In genomic region chr1:8866792-8867415, GRCh38 we compare ENCODE assay signal across 12 cellular contexts. TPM values are rescaled to one million over a fixed set of nuclear protein-coding genes. Genes with fewer than 3 reads are reported as not detected.
DNase-seq lines count a peak whose midpoint lies in the region; ATAC-seq and TF ChIP-seq lines count a peak whose summit lies in the region.
"Had no signal": no experiment of that assay in that cellular context is flagged by ENCODE, and none has a peak within 500 bp of the region (broad histone marks: within the 10 kb centered on the region; RNA-seq: fewer than 3 reads in every experiment).

No MANE protein-coding gene starts in this region.

- no peak for DNase-seq in activated naive CD4-positive, alpha-beta T cell treated with anti-CD3 and anti-CD28 coated beads, Interleukin-2, amount 50 U/mL, for 16 hours
- DNase-seq in IMR-90: no peak
- DNase-seq in activated naive CD8-positive, alpha-beta T cell treated with anti-CD3 and anti-CD28 coated beads, Interleukin-2, amount 10 ng/mL, durations not matched to agents 7 days and 5 days: no peak
- DNase-seq in stimulated activated CD4-positive, alpha-beta T cell treated with anti-CD3 and anti-CD28 coated beads, Interleukin-4, amount 100 ng/mL, for 24 hours: peak; percentile 48
- DNase-seq in NK-92 (lab: John Stamatoyannopoulos, UW; ENCODE audit: unreplicated experiment): no peak
- DNase-seq in NCI-H1092 treated with DMSO at 0.1 percent for 48 hours (lab: John Stamatoyannopoulos, UW): no peak
- DNase-seq: GDM1, hippocampal formation, occipital lobe had no signal

- intact Hi-C loops in IMR-90 (cut with micrococcal nuclease): no loop called here

- no peak overlapping the region for H2BK120ac ChIP-seq in IMR-90 (ENCODE audit: low read depth, low read length)

- no peak overlapping the region for H3K9ac ChIP-seq in IMR-90 (ENCODE audit: low read depth, low read length)

- in situ Hi-C loops in IMR-90 (cut with MboI; ENCODE audit: low sequenced_read_pairs): loop anchor here (25.0 kb wide), 1 partner anchor 880 kb away; no protein-coding TSS in a partner anchor

- peaks cover 55% of the 10 kb centered on the region for H3K4me1 Mint-ChIP-seq in activated naive CD4-positive, alpha-beta T cell treated with anti-CD3 and anti-CD28 coated beads, Interleukin-2, amount 50 U/mL, for 24 hours
- H3K4me1 Mint-ChIP-seq in activated naive CD8-positive, alpha-beta T cell treated with anti-CD3 and anti-CD28 coated beads, Interleukin-2, amount 10 ng/mL, durations not matched to agents 7 days and 5 days: peaks cover 51% of the 10 kb centered on the region

- H2AK9ac ChIP-seq in IMR-90 (replicated peaks; ENCODE audit: low read depth, low read length, poor library complexity): no peak overlapping the region

- no peak overlapping the region for H3K4me3 ChIP-seq in IMR-90 (ENCODE audit: insufficient read depth, low read depth, low read length)

- no peak overlapping the region for H3K18ac ChIP-seq in IMR-90 (ENCODE audit: low read depth, low read length)

- dilution Hi-C loops in IMR-90 (cut with HindIII; ENCODE audit: low sequenced_read_pairs, unreplicated experiment): no loop called here

- no peak overlapping the region for H2BK5ac ChIP-seq in IMR-90 (ENCODE audit: low read depth, low read length, poor library complexity, severe bottlenecking)

- H2AFZ ChIP-seq in IMR-90 (replicated peaks; ENCODE audit: low read length, poor library complexity): no peak overlapping the region

- H3K36me3 Mint-ChIP-seq in activated naive CD4-positive, alpha-beta T cell treated with anti-CD3 and anti-CD28 coated beads, Interleukin-2, amount 50 U/mL, for 24 hours: peaks cover 27% of the 10 kb centered on the region
- peaks cover 60% of the 10 kb centered on the region for H3K36me3 Mint-ChIP-seq in activated naive CD8-positive, alpha-beta T cell treated with anti-CD3 and anti-CD28 coated beads, Interleukin-2, amount 10 ng/mL, durations not matched to agents 7 days and 5 days

- POLR2A ChIA-PET in IMR-90 (lab: Charles Lee; ENCODE audit: unreplicated experiment): interaction anchor here (0.6 kb wide), 1 partner anchor 494 kb away, joined by 4 read pairs; no protein-coding TSS in a partner anchor
- POLR2A ChIA-PET in activated naive CD8-positive, alpha-beta T cell treated with anti-CD3 and anti-CD28 coated beads, Interleukin-2, amount 10 ng/mL, durations not matched to agents 7 days and 5 days (lab: Charles Lee): interaction anchor here (0.5 to 3.8 kb wide), 3 partner anchors 8 to 466 kb away, joined by 3 to 22 read pairs (median 3); partner anchors contain the start of gene ENO1

- H3K9me1 ChIP-seq in IMR-90 (ENCODE audit: insufficient read depth, low read length): peaks cover 12% of the 10 kb centered on the region

- ATAC-seq in IMR-90 (ENCODE audit: low read depth): no peak
- ATAC-seq in activated naive CD8-positive, alpha-beta T cell treated with anti-CD3 and anti-CD28 coated beads, Interleukin-2, amount 10 ng/mL, durations not matched to agents 7 days and 5 days (ENCODE audit: low read depth): no peak
- ATAC-seq in HG03354 (IDR thresholded peaks at IDR 0.05; ENCODE audit: poor library complexity, severe bottlenecking, unreplicated experiment): no peak
- ATAC-seq: esophagus mucosa had no signal

- H3K79me1 ChIP-seq in IMR-90 (ENCODE audit: low read depth in 1 of 2, low read length in 2 of 2): peaks cover 76 to 98% of the 10 kb centered on the region in 2 experiments

- H2BK20ac ChIP-seq in IMR-90 (ENCODE audit: low read depth, low read length): no peak overlapping the region

- peaks cover 24% of the 10 kb centered on the region for H3K4me1 ChIP-seq in IMR-90 (ENCODE audit: control insufficient read depth, insufficient read depth, low read length)

- H3K9me3 Mint-ChIP-seq in activated naive CD4-positive, alpha-beta T cell treated with anti-CD3 and anti-CD28 coated beads, Interleukin-2, amount 50 U/mL, for 24 hours: no peaks in the 10 kb centered on the region
- no peaks in the 10 kb centered on the region for H3K9me3 Mint-ChIP-seq in activated naive CD8-positive, alpha-beta T cell treated with anti-CD3 and anti-CD28 coated beads, Interleukin-2, amount 10 ng/mL, durations not matched to agents 7 days and 5 days

- no peak overlapping the region for H2BK15ac ChIP-seq in IMR-90 (ENCODE audit: low read depth, low read length)

- no peak for TF ChIP-seq CTCF in IMR-90 (conservative IDR thresholded peaks at IDR 0.05; ENCODE audit: low read depth, low read length)

- no TSS peak for BruUV-seq in IMR-90 (replicated peaks; lab: Mats Ljungman, UMichigan)

- H3K4me3 Mint-ChIP-seq in activated naive CD4-positive, alpha-beta T cell treated with anti-CD3 and anti-CD28 coated beads, Interleukin-2, amount 50 U/mL, for 24 hours: no peak overlapping the region
- H3K4me3 Mint-ChIP-seq in activated naive CD8-positive, alpha-beta T cell treated with anti-CD3 and anti-CD28 coated beads, Interleukin-2, amount 10 ng/mL, durations not matched to agents 7 days and 5 days: peak overlapping the region; percentile 20

- H3K23ac ChIP-seq in IMR-90 (ENCODE audit: low read depth, low read length): no peak overlapping the region

- H4K8ac ChIP-seq in IMR-90 (ENCODE audit: low read depth in 2 of 2, low read length in 2 of 2): 0 out of 4 replicates have a peak overlapping the region, but pooled peaks of 1 of the 2 experiments have one; percentile 18

- H3K27me3 Mint-ChIP-seq in activated naive CD4-positive, alpha-beta T cell treated with anti-CD3 and anti-CD28 coated beads, Interleukin-2, amount 50 U/mL, for 24 hours: no peaks in the 10 kb centered on the region
- no peaks in the 10 kb centered on the region for H3K27me3 Mint-ChIP-seq in activated naive CD8-positive, alpha-beta T cell treated with anti-CD3 and anti-CD28 coated beads, Interleukin-2, amount 10 ng/mL, durations not matched to agents 7 days and 5 days

- peak overlapping the region; percentile 59 for H3K27ac Mint-ChIP-seq in activated naive CD4-positive, alpha-beta T cell treated with anti-CD3 and anti-CD28 coated beads, Interleukin-2, amount 50 U/mL, for 24 hours
- peak overlapping the region; percentile 79 for H3K27ac Mint-ChIP-seq in activated naive CD8-positive, alpha-beta T cell treated with anti-CD3 and anti-CD28 coated beads, Interleukin-2, amount 10 ng/mL, durations not matched to agents 7 days and 5 days

- no peaks in the 10 kb centered on the region for H3K27me3 ChIP-seq in IMR-90 (ENCODE audit: control insufficient read depth, insufficient read depth, low read length)

- no peaks in the 10 kb centered on the region for H3K9me3 ChIP-seq in IMR-90 (ENCODE audit: control insufficient read depth, insufficient read depth, low read length)

- peak; percentile 48; the same call in 1 of the 2 replicates for TF ChIP-seq POLR2A in IMR-90 (IDR thresholded peaks at IDR 0.05; ENCODE audit: low read depth, low read length)

- no peak overlapping the region for H4K5ac ChIP-seq in IMR-90 (ENCODE audit: low read depth, low read length)

- no peak overlapping the region for H3K4me2 ChIP-seq in IMR-90 (ENCODE audit: low read depth, low read length)

- H3K56ac ChIP-seq in IMR-90 (ENCODE audit: extremely low read depth, insufficient read depth, low read length): no peak overlapping the region

- H4K91ac ChIP-seq in IMR-90 (ENCODE audit: insufficient read depth, low read depth, low read length): no peak overlapping the region

- H3K14ac ChIP-seq in IMR-90 (replicated peaks; ENCODE audit: low read depth, low read length): no peak overlapping the region

- CTCF ChIA-PET in IMR-90 (lab: Yijun Ruan, JAX): interaction anchor here (0.5 kb wide), 1 partner anchor 250 kb away, joined by 4 read pairs; no protein-coding TSS in a partner anchor

- TF ChIP-seq RAD21 in IMR-90 (IDR thresholded peaks at IDR 0.05; ENCODE audit: low read length): no peak

- 97% methylated on average over 9 of the region's 11 CpGs; no CpG with 5 or more reads in 1 of the 2 experiments for WGBS in IMR-90 (ENCODE audit: extremely low coverage in 2 of 2, insufficient read length in 1 of 2), 2 experiments

- H3K27ac ChIP-seq in IMR-90 (ENCODE audit: insufficient read depth, low read length): no peak overlapping the region

- no peak overlapping the region for H2AK5ac ChIP-seq in IMR-90 (ENCODE audit: low read depth, low read length)

- H3K4ac ChIP-seq in IMR-90 (ENCODE audit: low read depth, low read length): no peak overlapping the region

- H3K36me3 ChIP-seq in IMR-90 (ENCODE audit: control insufficient read depth, insufficient read depth, low read length): peaks cover 95% of the 10 kb centered on the region

- peaks cover 100% of the 10 kb centered on the region for H4K20me1 ChIP-seq in IMR-90 (ENCODE audit: insufficient read depth, low read length)

TF ChIP-seq in IMR-90, 13 proteins besides CTCF, POLR2A, EP300 and RAD21:
- no peak for TF ChIP-seq RCOR1 (IDR thresholded peaks at IDR 0.05; ENCODE audit: insufficient replicate concordance, low read length)
- TF ChIP-seq CEBPB (IDR thresholded peaks at IDR 0.05; ENCODE audit: low read depth, low read length): no peak
- TF ChIP-seq RFX5 (IDR thresholded peaks at IDR 0.05; ENCODE audit: low read depth, low read length): no peak

RNA-seq across cellular contexts. Expression of gene ENO1, which starts 11.6 kb away (rescaled TPM):
- total RNA-seq in IMR-90 (2012; rRNA removed): 2,952 and 3,643 TPM in 2 replicates
- 2,094 and 2,125 TPM in 2 replicates for polyA plus RNA-seq in IMR-90 (2012; rRNA removed)
- 1,308 and 1,582 TPM in 2 replicates for polyA plus RNA-seq in IMR-90 (2012; cell fraction: cytosol; rRNA removed)
- 1,133 and 1,170 TPM in 2 replicates for polyA plus RNA-seq in IMR-90 (2012; cell fraction: nucleus; rRNA removed; ENCODE audit: low replicate concordance)
- total RNA-seq in activated naive CD8-positive, alpha-beta T cell treated with anti-CD3 and anti-CD28 coated beads, Interleukin-2, amount 10 ng/mL, durations not matched to agents 7 days and 5 days: 1,000 to 10,000 TPM; 2,428 to 2,545 TPM

RNA-seq across cellular contexts. Expression of gene RERE, which starts 49.5 kb away (rescaled TPM):
- 11.5 and 15.8 TPM in 2 replicates for total RNA-seq in IMR-90 (2012; rRNA removed)
- polyA plus RNA-seq in IMR-90 (2012; rRNA removed): 13.5 and 25.1 TPM in 2 replicates
- polyA plus RNA-seq in IMR-90 (2012; cell fraction: cytosol; rRNA removed): 7.6 and 12.1 TPM in 2 replicates
- polyA plus RNA-seq in IMR-90 (2012; cell fraction: nucleus; rRNA removed; ENCODE audit: low replicate concordance): 27.4 and 39.6 TPM in 2 replicates
- 10 to 100 TPM; 64.4 to 68.7 TPM for total RNA-seq in activated naive CD8-positive, alpha-beta T cell treated with anti-CD3 and anti-CD28 coated beads, Interleukin-2, amount 10 ng/mL, durations not matched to agents 7 days and 5 days
